In genomic region chr2:211361383-211361782, GRCh38 we compare ENCODE assay signal across 33 cellular contexts.
"Had no signal": no experiment of that assay in that cellular context is flagged by ENCODE, and none has a peak within 500 bp of the region (broad histone marks: within the 10 kb centered on the region; RNA-seq: fewer than 3 reads in every experiment).

No MANE protein-coding gene starts in this region.

- FAIRE-seq: colon had no signal

- H3K27me3 ChIP-seq: adrenal gland, body of pancreas, esophagus muscularis mucosa, foreskin keratinocyte, gastrocnemius medialis had no signal

- H3K4me1 ChIP-seq: adrenal gland, body of pancreas, esophagus muscularis mucosa, foreskin keratinocyte, gastrocnemius medialis had no signal

- H3K36me3 ChIP-seq: adrenal gland, esophagus muscularis mucosa, gastrocnemius medialis, WERI-Rb-1 had no signal

- H3K4me3 ChIP-seq: adrenal gland, body of pancreas, esophagus muscularis mucosa, gastrocnemius medialis had no signal

- DNase-seq: activated CD4-positive, alpha-beta memory T cell treated with anti-CD3 and anti-CD28 coated beads for 36 hours; activated CD4-positive, alpha-beta T cell treated with anti-CD3 and anti-CD28 coated beads for 36 hours; activated CD4-positive, alpha-beta T cell treated with anti-CD3 and anti-CD28 coated beads, Interleukin-2, amount 10 ng/mL, durations not matched to agents 24 days and 14 days; activated CD4-positive, CD25-positive, alpha-beta regulatory T cell; activated CD4-positive, CD25-positive, alpha-beta regulatory T cell treated with anti-CD3 and anti-CD28 coated beads, Interleukin-2, amount 50 U/mL, for 72 hours; activated CD8-positive, alpha-beta memory T cell treated with anti-CD3 and anti-CD28 coated beads, Interleukin-2, amount 10 ng/mL, durations not matched to agents 7 days and 5 days; activated CD8-positive, alpha-beta memory T cell treated with anti-CD3 and anti-CD28 coated beads, Interleukin-2, amount 50 U/mL, for 4 hours; activated CD8-positive, alpha-beta T cell treated with anti-CD3 and anti-CD28 coated beads, Interleukin-2, amount 10 ng/mL, durations not matched to agents 7 days and 5 days; activated effector memory CD4-positive, alpha-beta T cell treated with anti-CD3 and anti-CD28 coated beads, Interleukin-2, amount 50 U/mL, for 16 hours; activated naive CD4-positive, alpha-beta T cell treated with anti-CD3 and anti-CD28 coated beads for 36 hours; activated naive CD8-positive, alpha-beta T cell treated with anti-CD3 and anti-CD28 coated beads for 36 hours; activated naive CD8-positive, alpha-beta T cell treated with anti-CD3 and anti-CD28 coated beads, Interleukin-2, amount 50 U/mL, for 24 hours; activated T-cell treated with anti-CD3 and anti-CD28 coated beads, Interleukin-2, amount 50 U/mL, for 1 hour; activated T-cell treated with anti-CD3 and anti-CD28 coated beads, Interleukin-2, amount 50 U/mL, for 48 hours; adrenal gland; amygdala; aorta; body of pancreas; caudate nucleus; cortex of kidney; dermis blood vessel endothelial cell; effector CD4-positive, alpha-beta T cell; effector memory CD8-positive, alpha-beta T cell; erythroblast; foreskin keratinocyte; gastrocnemius medialis; glutamatergic neuron; T-helper 1 cell; T-helper 17 cell; T1000; WERI-Rb-1 had no signal

- H3K9me3 ChIP-seq: adrenal gland, body of pancreas, esophagus muscularis mucosa, gastrocnemius medialis had no signal

- H3K27ac ChIP-seq: adrenal gland, body of pancreas, esophagus muscularis mucosa, foreskin keratinocyte, gastrocnemius medialis, WERI-Rb-1 had no signal
